ENCODE assay signal across 9 cellular contexts in the genomic region with DNA sequence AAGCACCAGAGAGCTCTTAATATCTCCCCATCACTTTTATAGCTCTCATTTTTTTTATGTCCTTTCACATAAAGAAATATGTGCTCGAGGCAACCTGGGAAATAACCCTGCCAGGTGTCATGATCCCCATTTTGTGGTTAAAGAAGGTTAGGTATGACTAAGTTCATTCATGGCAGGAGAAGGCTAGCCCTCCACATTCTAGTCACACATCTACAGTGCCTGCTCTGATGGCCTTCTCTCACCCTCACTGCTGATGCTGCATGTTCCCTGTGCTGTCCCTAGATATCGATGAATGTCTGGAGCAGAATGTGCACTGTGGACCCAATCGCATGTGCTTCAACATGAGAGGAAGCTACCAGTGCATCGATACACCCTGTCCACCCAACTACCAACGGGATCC.
DNase-seq lines count a peak whose midpoint lies in the region; ATAC-seq, FAIRE-seq and TF ChIP-seq lines count a peak whose summit lies in the region.
"Had no signal": no experiment of that assay in that cellular context is flagged by ENCODE, and none has a peak within 500 bp of the region (broad histone marks: within the 10 kb centered on the region; RNA-seq: fewer than 3 reads in every experiment).

No MANE protein-coding gene starts in this region.

- H3K9me3 ChIP-seq in breast epithelium = no peaks in the 10 kb centered on the region
- H3K9me3 ChIP-seq in stomach = no peaks in the 10 kb centered on the region

- no peaks in the 10 kb centered on the region for H3K36me3 Mint-ChIP-seq in MCF 10A (ENCODE audit: insufficient read depth, unreplicated experiment)
- no peaks in the 10 kb centered on the region for H3K36me3 Mint-ChIP-seq in activated T-helper 1 cell treated with anti-CD3 and anti-CD28 coated beads, Interleukin-12 subunit alpha, Interleukin-12 subunit beta, Interleukin-2, Interleukin-4 antibody, amounts not matched to agents 30 ng/mL and 10 ng/mL and 1 ng/mL, durations not matched to agents 14 hours and 24 hours and 36 hours (ENCODE audit: low read depth)

- peak overlapping the region; percentile 58 for H3K27ac Mint-ChIP-seq in MCF 10A (ENCODE audit: low read depth, unreplicated experiment)
- no peak overlapping the region for H3K27ac Mint-ChIP-seq in activated T-helper 1 cell treated with anti-CD3 and anti-CD28 coated beads, Interleukin-12 subunit alpha, Interleukin-12 subunit beta, Interleukin-2, Interleukin-4 antibody, amounts not matched to agents 30 ng/mL and 10 ng/mL and 1 ng/mL, durations not matched to agents 14 hours and 24 hours and 36 hours
- H3K27ac Mint-ChIP-seq: B cell had no signal

- no peak overlapping the region for H3K4me3 Mint-ChIP-seq in MCF 10A (ENCODE audit: unreplicated experiment)
- H3K4me3 Mint-ChIP-seq in activated T-helper 1 cell treated with anti-CD3 and anti-CD28 coated beads, Interleukin-12 subunit alpha, Interleukin-12 subunit beta, Interleukin-2, Interleukin-4 antibody, amounts not matched to agents 30 ng/mL and 10 ng/mL and 1 ng/mL, durations not matched to agents 14 hours and 24 hours and 36 hours = peak overlapping the region; percentile 19
- H3K4me3 Mint-ChIP-seq: B cell had no signal

- CTCF ChIA-PET in MCF 10A (lab: Yijun Ruan, JAX) = interaction anchor here (0.6 to 0.8 kb wide), 2 partner anchors 14 to 424 kb away, joined by 3 read pairs; no protein-coding TSS in a partner anchor

- TF ChIP-seq POLR2A in breast epithelium (IDR thresholded peaks at IDR 0.05) = no peak
- TF ChIP-seq POLR2A in stomach (IDR thresholded peaks at IDR 0.05) = no peak
- TF ChIP-seq POLR2A in GM12891 (IDR thresholded peaks at IDR 0.05; ENCODE audit: low read depth, low read length) = no peak

- H3K4me3 ChIP-seq in breast epithelium (no peak overlapping the region), stomach (no peak overlapping the region)

- H3K4me1 ChIP-seq in breast epithelium = no peaks in the 10 kb centered on the region
- peaks cover 0 to 3% (median 0%) of the 10 kb centered on the region in 4 donors for H3K4me1 ChIP-seq in stomach

- no peak for TF ChIP-seq EP300 in stomach (IDR thresholded peaks at IDR 0.05)

- H3K27ac ChIP-seq in breast epithelium = no peak overlapping the region
- no peak overlapping the region for H3K27ac ChIP-seq in stomach

- FAIRE-seq in GM12891 (lab: Jason Lieb, UNC) = no peak

- peak; percentile 66 for ATAC-seq in HG03097 (IDR thresholded peaks at IDR 0.05; ENCODE audit: low FRiP score, unreplicated experiment)

- H3K36me3 ChIP-seq in breast epithelium (no peaks in the 10 kb centered on the region), stomach (peaks cover 0 to 7% (median 0%) of the 10 kb centered on the region in 4 donors)

- 84 to 88% (median 84%) methylated on average over 5 of the region's 5 CpGs for WGBS in stomach, 5 donors

- no peaks in the 10 kb centered on the region for H3K27me3 Mint-ChIP-seq in MCF 10A (ENCODE audit: insufficient read depth, unreplicated experiment)
- H3K27me3 Mint-ChIP-seq in activated T-helper 1 cell treated with anti-CD3 and anti-CD28 coated beads, Interleukin-12 subunit alpha, Interleukin-12 subunit beta, Interleukin-2, Interleukin-4 antibody, amounts not matched to agents 30 ng/mL and 10 ng/mL and 1 ng/mL, durations not matched to agents 14 hours and 24 hours and 36 hours (ENCODE audit: insufficient read depth) = peaks cover 6% of the 10 kb centered on the region

- H3K27me3 ChIP-seq in breast epithelium = no peaks in the 10 kb centered on the region
- H3K27me3 ChIP-seq in stomach = no peaks in the 10 kb centered on the region

- peaks cover 48% of the 10 kb centered on the region for H3K4me1 Mint-ChIP-seq in MCF 10A (ENCODE audit: insufficient read depth, unreplicated experiment)
- peaks cover 23% of the 10 kb centered on the region for H3K4me1 Mint-ChIP-seq in activated T-helper 1 cell treated with anti-CD3 and anti-CD28 coated beads, Interleukin-12 subunit alpha, Interleukin-12 subunit beta, Interleukin-2, Interleukin-4 antibody, amounts not matched to agents 30 ng/mL and 10 ng/mL and 1 ng/mL, durations not matched to agents 14 hours and 24 hours and 36 hours (ENCODE audit: low read depth)

- H3K9me3 Mint-ChIP-seq in MCF 10A (ENCODE audit: unreplicated experiment) = no peaks in the 10 kb centered on the region
- no peaks in the 10 kb centered on the region for H3K9me3 Mint-ChIP-seq in activated T-helper 1 cell treated with anti-CD3 and anti-CD28 coated beads, Interleukin-12 subunit alpha, Interleukin-12 subunit beta, Interleukin-2, Interleukin-4 antibody, amounts not matched to agents 30 ng/mL and 10 ng/mL and 1 ng/mL, durations not matched to agents 14 hours and 24 hours and 36 hours

- POLR2A ChIA-PET in MCF 10A (lab: Yijun Ruan, JAX) = interaction anchor here (0.7 to 5.3 kb wide), 4 partner anchors 9 to 33 kb away, joined by 3 to 24 read pairs (median 12); no protein-coding TSS in a partner anchor

- TF ChIP-seq CTCF in MCF 10A (IDR thresholded peaks at IDR 0.05; ENCODE audit: unreplicated experiment) (no peak), breast epithelium (IDR thresholded peaks at IDR 0.05) (no peak), stomach (IDR thresholded peaks at IDR 0.05) (no peak)

- intact Hi-C loops in MCF 10A (cut with micrococcal nuclease) (no loop called here), breast epithelium (cut with DNase I; ENCODE audit: low total_unique reads) (no loop called here), stomach (cut with DNase I; ENCODE audit: low total_unique reads) (no loop called here)
- intact Hi-C loops in activated T-helper 1 cell treated with anti-CD3 and anti-CD28 coated beads, Interleukin-12 subunit alpha, Interleukin-12 subunit beta, Interleukin-2, Interleukin-4 antibody, amounts not matched to agents 30 ng/mL and 10 ng/mL and 1 ng/mL, durations not matched to agents 14 hours and 24 hours and 36 hours (cut with micrococcal nuclease) = loop anchor here (10.0 kb wide), 1 partner anchor 203 kb away; no protein-coding TSS in a partner anchor

- BruUV-seq in MCF 10A (replicated peaks; lab: Mats Ljungman, UMichigan) = no TSS peak

- peak; percentile 63 for DNase-seq in MCF 10A (ENCODE audit: unreplicated experiment)
- no peak for DNase-seq in breast epithelium (ENCODE audit: low spot score in 2 of 2)
- DNase-seq in activated T-helper 1 cell treated with anti-CD3 and anti-CD28 coated beads, Interleukin-12 subunit alpha, Interleukin-12 subunit beta, Interleukin-2, Interleukin-4 antibody, amounts not matched to agents 30 ng/mL and 10 ng/mL and 1 ng/mL, durations not matched to agents 14 hours and 24 hours and 36 hours (ENCODE audit: low spot score) = no peak
- DNase-seq in stomach = no peak
- no peak for DNase-seq in pons (ENCODE audit: low spot score)
- no peak for DNase-seq in NCI-H82 treated with DMSO at 0.1 percent for 48 hours (lab: John Stamatoyannopoulos, UW; ENCODE audit: unreplicated experiment)
- DNase-seq in GM12891 (ENCODE audit: insufficient read length, low spot score) = no peak

TF ChIP-seq in GM12891, 5 proteins besides CTCF, POLR2A, EP300 and RAD21:
- no peak for TF ChIP-seq POLR2AphosphoS5 (IDR thresholded peaks at IDR 0.05; ENCODE audit: low read depth, low read length)
- no peak for TF ChIP-seq POU2F2 (IDR thresholded peaks at IDR 0.05; ENCODE audit: low read depth, low read length)
- no peak for TF ChIP-seq PAX5 (IDR thresholded peaks at IDR 0.05; ENCODE audit: insufficient read depth, low read length, severe bottlenecking)
- no peak for TF ChIP-seq SPI1 (IDR thresholded peaks at IDR 0.05; ENCODE audit: low read depth, low read length)
- TF ChIP-seq TAF1 (IDR thresholded peaks at IDR 0.05; ENCODE audit: low read depth, low read length) = no peak
